8 cellular contexts compared by ENCODE assay signal in the genomic region with DNA sequence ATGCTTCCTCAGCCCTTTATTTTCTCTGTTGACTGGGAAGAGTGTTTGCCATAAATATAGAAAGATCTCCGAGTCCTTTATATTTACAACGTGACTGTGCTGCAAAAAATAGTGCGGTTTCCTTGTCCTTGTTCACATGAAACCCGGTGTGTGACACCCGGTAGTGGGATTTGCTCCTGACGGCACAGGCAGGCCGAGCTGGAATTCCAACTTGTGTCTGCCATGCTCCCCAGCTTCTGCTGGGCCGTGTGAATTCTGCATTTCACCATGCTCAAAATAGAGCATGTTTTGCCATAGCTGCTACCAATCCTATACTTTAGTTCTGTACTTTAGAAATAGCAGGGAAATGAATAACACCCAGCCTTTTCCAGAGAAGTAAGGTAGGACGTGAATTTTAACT.
"Had no signal": no experiment of that assay in that cellular context is flagged by ENCODE, and none has a peak within 500 bp of the region (broad histone marks: within the 10 kb centered on the region; RNA-seq: fewer than 3 reads in every experiment).

No MANE protein-coding gene starts in this region.

- FAIRE-seq: G401.6, GM12878, GM12891, GM12892, GM18507, GM19239 had no signal

- DNase-seq: GDM1, GF-D8 had no signal

- H3K4me3 ChIP-seq: GM12878 had no signal
